ENCODE assay signal across 1 cellular context in the genomic region with DNA sequence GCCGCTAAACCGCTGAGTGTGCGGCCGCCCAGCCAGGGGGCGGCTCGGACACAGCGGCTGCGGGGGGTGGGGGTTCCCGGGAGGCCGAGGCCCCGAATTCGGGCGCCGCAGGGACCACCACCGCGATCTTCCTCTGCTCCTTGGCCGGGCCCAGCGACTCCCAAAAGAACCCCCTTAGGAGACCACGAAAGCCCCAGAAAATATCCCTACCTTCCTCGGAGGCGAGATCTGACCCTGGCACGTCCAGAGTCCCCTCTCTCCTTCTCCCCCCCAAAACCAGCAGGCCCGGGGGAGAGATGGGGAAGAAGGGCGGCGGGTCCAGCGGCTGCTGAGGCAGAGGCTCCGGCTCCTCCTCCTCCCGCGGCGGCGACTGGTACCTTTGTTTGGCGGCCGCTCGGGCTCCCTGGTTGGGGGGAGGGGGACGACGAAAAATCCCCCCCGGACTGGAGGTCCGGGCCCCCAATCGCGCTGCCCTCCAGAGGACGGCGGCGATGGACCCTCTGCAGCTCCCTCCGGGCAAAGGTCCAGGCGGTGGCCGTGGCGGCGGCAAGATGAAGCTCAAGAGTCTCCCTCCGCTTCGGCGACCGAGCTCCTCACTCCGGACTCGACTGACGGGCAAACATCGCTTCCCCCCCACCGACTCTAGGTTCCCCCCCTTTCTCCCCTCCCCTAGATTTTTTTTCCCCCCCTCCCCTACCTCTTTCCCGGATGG.
TF ChIP-seq lines count a peak whose summit lies in the region.

A gene with protein sequence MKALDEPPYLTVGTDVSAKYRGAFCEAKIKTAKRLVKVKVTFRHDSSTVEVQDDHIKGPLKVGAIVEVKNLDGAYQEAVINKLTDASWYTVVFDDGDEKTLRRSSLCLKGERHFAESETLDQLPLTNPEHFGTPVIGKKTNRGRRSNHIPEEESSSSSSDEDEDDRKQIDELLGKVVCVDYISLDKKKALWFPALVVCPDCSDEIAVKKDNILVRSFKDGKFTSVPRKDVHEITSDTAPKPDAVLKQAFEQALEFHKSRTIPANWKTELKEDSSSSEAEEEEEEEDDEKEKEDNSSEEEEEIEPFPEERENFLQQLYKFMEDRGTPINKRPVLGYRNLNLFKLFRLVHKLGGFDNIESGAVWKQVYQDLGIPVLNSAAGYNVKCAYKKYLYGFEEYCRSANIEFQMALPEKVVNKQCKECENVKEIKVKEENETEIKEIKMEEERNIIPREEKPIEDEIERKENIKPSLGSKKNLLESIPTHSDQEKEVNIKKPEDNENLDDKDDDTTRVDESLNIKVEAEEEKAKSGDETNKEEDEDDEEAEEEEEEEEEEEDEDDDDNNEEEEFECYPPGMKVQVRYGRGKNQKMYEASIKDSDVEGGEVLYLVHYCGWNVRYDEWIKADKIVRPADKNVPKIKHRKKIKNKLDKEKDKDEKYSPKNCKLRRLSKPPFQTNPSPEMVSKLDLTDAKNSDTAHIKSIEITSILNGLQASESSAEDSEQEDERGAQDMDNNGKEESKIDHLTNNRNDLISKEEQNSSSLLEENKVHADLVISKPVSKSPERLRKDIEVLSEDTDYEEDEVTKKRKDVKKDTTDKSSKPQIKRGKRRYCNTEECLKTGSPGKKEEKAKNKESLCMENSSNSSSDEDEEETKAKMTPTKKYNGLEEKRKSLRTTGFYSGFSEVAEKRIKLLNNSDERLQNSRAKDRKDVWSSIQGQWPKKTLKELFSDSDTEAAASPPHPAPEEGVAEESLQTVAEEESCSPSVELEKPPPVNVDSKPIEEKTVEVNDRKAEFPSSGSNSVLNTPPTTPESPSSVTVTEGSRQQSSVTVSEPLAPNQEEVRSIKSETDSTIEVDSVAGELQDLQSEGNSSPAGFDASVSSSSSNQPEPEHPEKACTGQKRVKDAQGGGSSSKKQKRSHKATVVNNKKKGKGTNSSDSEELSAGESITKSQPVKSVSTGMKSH (N-terminal part only) (minus strand): TSS at position 621 of the 712 bp plus-strand sequence. CDS start 1,260 bp downstream, outside the sequence.

TF ChIP-seq in IMR-90, 13 proteins besides CTCF, POLR2A, EP300 and RAD21:
- TF ChIP-seq CHD1 (IDR thresholded peaks at IDR 0.05; ENCODE audit: low read depth, low read length): no peak; the same call in 1 of the 2 replicates
- no peak for TF ChIP-seq RFX5 (IDR thresholded peaks at IDR 0.05; ENCODE audit: low read depth, low read length)
- no peak for TF ChIP-seq CEBPB (IDR thresholded peaks at IDR 0.05; ENCODE audit: low read depth, low read length)
- TF ChIP-seq MAZ (IDR thresholded peaks at IDR 0.05; ENCODE audit: borderline replicate concordance, low read depth, low read length): peak; percentile 97; the same call in 1 of the 2 replicates
- TF ChIP-seq MAFK (IDR thresholded peaks at IDR 0.05; ENCODE audit: low read depth, low read length): no peak
- TF ChIP-seq, protein P1, sequence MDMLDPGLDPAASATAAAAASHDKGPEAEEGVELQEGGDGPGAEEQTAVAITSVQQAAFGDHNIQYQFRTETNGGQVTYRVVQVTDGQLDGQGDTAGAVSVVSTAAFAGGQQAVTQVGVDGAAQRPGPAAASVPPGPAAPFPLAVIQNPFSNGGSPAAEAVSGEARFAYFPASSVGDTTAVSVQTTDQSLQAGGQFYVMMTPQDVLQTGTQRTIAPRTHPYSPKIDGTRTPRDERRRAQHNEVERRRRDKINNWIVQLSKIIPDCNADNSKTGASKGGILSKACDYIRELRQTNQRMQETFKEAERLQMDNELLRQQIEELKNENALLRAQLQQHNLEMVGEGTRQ (IDR thresholded peaks at IDR 0.05; ENCODE audit: low read depth, low read length): no peak
- TF ChIP-seq, protein P2, sequence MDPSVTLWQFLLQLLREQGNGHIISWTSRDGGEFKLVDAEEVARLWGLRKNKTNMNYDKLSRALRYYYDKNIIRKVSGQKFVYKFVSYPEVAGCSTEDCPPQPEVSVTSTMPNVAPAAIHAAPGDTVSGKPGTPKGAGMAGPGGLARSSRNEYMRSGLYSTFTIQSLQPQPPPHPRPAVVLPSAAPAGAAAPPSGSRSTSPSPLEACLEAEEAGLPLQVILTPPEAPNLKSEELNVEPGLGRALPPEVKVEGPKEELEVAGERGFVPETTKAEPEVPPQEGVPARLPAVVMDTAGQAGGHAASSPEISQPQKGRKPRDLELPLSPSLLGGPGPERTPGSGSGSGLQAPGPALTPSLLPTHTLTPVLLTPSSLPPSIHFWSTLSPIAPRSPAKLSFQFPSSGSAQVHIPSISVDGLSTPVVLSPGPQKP (IDR thresholded peaks at IDR 0.05; ENCODE audit: borderline replicate concordance, low read depth, low read length): no peak
